In genomic region chr17:31541559-31541958, GRCh38 we compare ENCODE assay signal across 1 cellular context.
TF ChIP-seq lines count a peak whose summit lies in the region.

No MANE protein-coding gene starts in this region.

TF ChIP-seq in IMR-90, 13 proteins besides CTCF, POLR2A, EP300 and RAD21 (continued from another document):
- TF ChIP-seq ELK1 (IDR thresholded peaks at IDR 0.05; ENCODE audit: borderline replicate concordance, low read depth, low read length) = no peak
- TF ChIP-seq FOS (IDR thresholded peaks at IDR 0.05; ENCODE audit: low read depth, low read length) = no peak
- no peak for TF ChIP-seq MAFK (IDR thresholded peaks at IDR 0.05; ENCODE audit: low read depth, low read length)
- no peak for TF ChIP-seq MXI1 (IDR thresholded peaks at IDR 0.05; ENCODE audit: borderline replicate concordance, low read depth, low read length)
- no peak for TF ChIP-seq CHD1 (IDR thresholded peaks at IDR 0.05; ENCODE audit: low read depth, low read length)
- no peak for TF ChIP-seq USF2 (IDR thresholded peaks at IDR 0.05; ENCODE audit: low read depth, low read length)
- no peak for TF ChIP-seq RCOR1 (IDR thresholded peaks at IDR 0.05; ENCODE audit: insufficient replicate concordance, low read length)
- TF ChIP-seq NFE2L2 (IDR thresholded peaks at IDR 0.05; ENCODE audit: low read depth, low read length) = no peak
- TF ChIP-seq CEBPB (IDR thresholded peaks at IDR 0.05; ENCODE audit: low read depth, low read length) = no peak
- TF ChIP-seq MAZ (IDR thresholded peaks at IDR 0.05; ENCODE audit: borderline replicate concordance, low read depth, low read length) = no peak
- TF ChIP-seq SMC3 (IDR thresholded peaks at IDR 0.05; ENCODE audit: low read depth, low read length) = no peak
